16 cellular contexts compared by ENCODE assay signal in the genomic region with DNA sequence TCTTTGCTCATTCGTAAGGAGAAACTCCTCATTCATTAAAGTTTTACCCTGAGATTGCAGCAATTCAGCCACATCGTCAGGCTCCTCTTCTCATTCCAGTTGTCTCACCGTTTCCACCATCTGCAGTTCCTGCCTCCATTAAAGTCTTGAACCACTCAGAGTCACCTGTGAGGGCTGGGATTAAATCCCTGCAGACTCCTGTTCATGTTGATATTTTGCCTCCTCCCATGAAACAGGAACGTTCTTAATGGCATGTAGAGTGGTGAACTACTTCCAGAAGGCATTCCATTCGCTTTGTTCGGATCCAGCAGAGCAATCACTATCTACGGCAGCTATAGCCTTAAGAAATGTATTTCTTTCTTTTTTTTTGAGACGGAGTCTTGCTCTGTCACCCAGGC.
"Had no signal": no experiment of that assay in that cellular context is flagged by ENCODE, and none has a peak within 500 bp of the region (broad histone marks: within the 10 kb centered on the region; RNA-seq: fewer than 3 reads in every experiment).

No MANE protein-coding gene starts in this region.

- H3K9me3 Mint-ChIP-seq: activated CD4-positive, alpha-beta T cell treated with anti-CD3 and anti-CD28 coated beads, Interleukin-2, amount 10 ng/mL, durations not matched to agents 24 days and 14 days; activated naive CD8-positive, alpha-beta T cell treated with anti-CD3 and anti-CD28 coated beads, Interleukin-2, amount 50 U/mL, for 24 hours; T-helper 1 cell treated with Interleukin-12 subunit alpha and Interleukin-12 subunit beta and Interleukin-4 antibody, amounts not matched to agents 30 μg/mL and 1 μg/mL, for 36 hours had no signal

- H3K4me1 ChIP-seq: ascending aorta, gastroesophageal sphincter, uterus had no signal

- H3K27me3 ChIP-seq: ascending aorta, gastroesophageal sphincter, left lung, thyroid gland, uterus had no signal

- H3K27ac Mint-ChIP-seq: activated B cell treated with CpG ODN at 0.5 μM for 24 hours; activated CD4-positive, alpha-beta T cell treated with anti-CD3 and anti-CD28 coated beads, Interleukin-2, amount 10 ng/mL, durations not matched to agents 24 days and 14 days; activated naive CD4-positive, alpha-beta T cell treated with anti-CD3 and anti-CD28 coated beads for 36 hours; activated naive CD8-positive, alpha-beta T cell treated with anti-CD3 and anti-CD28 coated beads, Interleukin-2, amount 50 U/mL, for 24 hours; activated T-helper 17 cell treated with anti-CD3 and anti-CD28 coated beads, Interleukin-2, amount 50 U/mL, for 72 hours; naive thymus-derived CD8-positive, alpha-beta T cell; stimulated activated effector memory CD8-positive, alpha-beta T cell treated with anti-CD3 and anti-CD28 coated beads, Interleukin-12 subunit alpha, Interleukin-12 subunit beta, amount 100 ng/mL, for 72 hours; T-helper 1 cell treated with Interleukin-12 subunit alpha and Interleukin-12 subunit beta and Interleukin-4 antibody, amounts not matched to agents 30 μg/mL and 1 μg/mL, for 36 hours had no signal

- H3K4me3 Mint-ChIP-seq: activated B cell treated with CpG ODN at 0.5 μM for 24 hours; activated CD4-positive, alpha-beta T cell treated with anti-CD3 and anti-CD28 coated beads, Interleukin-2, amount 10 ng/mL, durations not matched to agents 24 days and 14 days; activated naive CD4-positive, alpha-beta T cell treated with anti-CD3 and anti-CD28 coated beads for 36 hours; activated naive CD8-positive, alpha-beta T cell treated with anti-CD3 and anti-CD28 coated beads, Interleukin-2, amount 50 U/mL, for 24 hours; activated T-helper 17 cell treated with anti-CD3 and anti-CD28 coated beads, Interleukin-2, amount 50 U/mL, for 72 hours; naive thymus-derived CD8-positive, alpha-beta T cell; stimulated activated effector memory CD8-positive, alpha-beta T cell treated with anti-CD3 and anti-CD28 coated beads, Interleukin-12 subunit alpha, Interleukin-12 subunit beta, amount 100 ng/mL, for 72 hours; T-helper 1 cell treated with Interleukin-12 subunit alpha and Interleukin-12 subunit beta and Interleukin-4 antibody, amounts not matched to agents 30 μg/mL and 1 μg/mL, for 36 hours had no signal

- H3K36me3 Mint-ChIP-seq: stimulated activated effector memory CD8-positive, alpha-beta T cell treated with anti-CD3 and anti-CD28 coated beads, Interleukin-12 subunit alpha, Interleukin-12 subunit beta, amount 100 ng/mL, for 72 hours had no signal

- ATAC-seq: activated naive CD8-positive, alpha-beta T cell treated with anti-CD3 and anti-CD28 coated beads, Interleukin-2, amount 50 U/mL, for 24 hours; activated T-helper 17 cell treated with anti-CD3 and anti-CD28 coated beads, Interleukin-2, amount 50 U/mL, for 72 hours; gastroesophageal sphincter; left lung; naive thymus-derived CD8-positive, alpha-beta T cell; stimulated activated effector memory CD8-positive, alpha-beta T cell treated with anti-CD3 and anti-CD28 coated beads, Interleukin-12 subunit alpha, Interleukin-12 subunit beta, amount 100 ng/mL, for 72 hours had no signal

- H3K9me3 ChIP-seq: thyroid gland, uterus had no signal

- DNase-seq: activated B cell treated with CpG ODN at 0.5 μM for 24 hours; activated CD4-positive, alpha-beta T cell treated with anti-CD3 and anti-CD28 coated beads, Interleukin-2, amount 10 ng/mL, durations not matched to agents 24 days and 14 days; activated naive CD4-positive, alpha-beta T cell treated with anti-CD3 and anti-CD28 coated beads for 36 hours; activated naive CD8-positive, alpha-beta T cell treated with anti-CD3 and anti-CD28 coated beads, Interleukin-2, amount 50 U/mL, for 24 hours; kidney; left lung; naive thymus-derived CD8-positive, alpha-beta T cell; posterior cingulate gyrus; retina; thyroid gland; uterus had no signal

- H3K36me3 ChIP-seq: ascending aorta, gastroesophageal sphincter, left lung, thyroid gland, uterus had no signal

- H3K27ac ChIP-seq: ascending aorta, gastroesophageal sphincter, left lung, thyroid gland, uterus had no signal

- H3K4me3 ChIP-seq: ascending aorta, gastroesophageal sphincter, left lung, thyroid gland, uterus had no signal

- H3K4me1 Mint-ChIP-seq: activated B cell treated with CpG ODN at 0.5 μM for 24 hours; activated T-helper 17 cell treated with anti-CD3 and anti-CD28 coated beads, Interleukin-2, amount 50 U/mL, for 72 hours; naive thymus-derived CD8-positive, alpha-beta T cell had no signal
